24 cellular contexts compared by ENCODE assay signal in genomic region chr1:229867726-229868125, GRCh38.
"Had no signal": no experiment of that assay in that cellular context is flagged by ENCODE, and none has a peak within 500 bp of the region (broad histone marks: within the 10 kb centered on the region; RNA-seq: fewer than 3 reads in every experiment).

No MANE protein-coding gene starts in this region.

- H3K9me3 ChIP-seq: ascending aorta, breast epithelium, colonic mucosa, esophagus squamous epithelium had no signal

- H3K4me3 ChIP-seq: ascending aorta, breast epithelium, cardiac muscle cell, colonic mucosa, esophagus squamous epithelium had no signal

- DNase-seq: activated CD4-positive, alpha-beta memory T cell treated with anti-CD3 and anti-CD28 coated beads, Interleukin-2, amount 10 ng/mL, durations not matched to agents 7 days and 5 days; activated CD4-positive, alpha-beta T cell treated with anti-CD3 and anti-CD28 coated beads for 1 hour; activated CD4-positive, alpha-beta T cell treated with anti-CD3 and anti-CD28 coated beads for 4 hours; activated CD4-positive, alpha-beta T cell treated with anti-CD3 and anti-CD28 coated beads, Interleukin-2, amount 10 ng/mL, durations not matched to agents 7 days and 5 days; activated CD4-positive, alpha-beta T cell treated with anti-CD3 and anti-CD28 coated beads, Interleukin-2, amount 50 U/mL, for 4 hours; activated CD8-positive, alpha-beta memory T cell treated with anti-CD3 and anti-CD28 coated beads, Interleukin-2, amount 50 U/mL, for 48 hours; activated gamma-delta T cell; activated naive CD4-positive, alpha-beta T cell; activated naive CD4-positive, alpha-beta T cell treated with anti-CD3 and anti-CD28 coated beads, Interleukin-2, amount 10 ng/mL, durations not matched to agents 7 days and 5 days; activated naive CD8-positive, alpha-beta T cell treated with anti-CD3 and anti-CD28 coated beads, Interleukin-2, amount 10 ng/mL, durations not matched to agents 7 days and 5 days; activated T-cell treated with anti-CD3 and anti-CD28 coated beads for 4 hours; activated T-cell treated with anti-CD3 and anti-CD28 coated beads, Interleukin-2, amount 50 U/mL, for 24 hours; activated T-cell treated with anti-CD3 and anti-CD28 coated beads, Interleukin-2, amount 50 U/mL, for 72 hours; central memory CD4-positive, alpha-beta T cell; cerebellar nuclear complex; colonic mucosa; effector CD8-positive, alpha-beta T cell; esophagus squamous epithelium; foreskin melanocyte; T-helper 2 cell had no signal

- H3K4me1 ChIP-seq: breast epithelium, colonic mucosa had no signal

- H3K27ac ChIP-seq: ascending aorta, breast epithelium, cardiac muscle cell, colonic mucosa, epithelial cell of prostate, esophagus squamous epithelium had no signal

- H3K27me3 ChIP-seq: ascending aorta, breast epithelium, cardiac muscle cell, colonic mucosa had no signal

- H3K36me3 ChIP-seq: ascending aorta, breast epithelium, cardiac muscle cell, colonic mucosa, esophagus squamous epithelium had no signal
